Comparison of ENCODE assay signal across 8 cellular contexts in genomic region chr3:52153389-52154096, GRCh38. TPM values are rescaled to one million over a fixed set of nuclear protein-coding genes. Genes with fewer than 3 reads are reported as not detected.
DNase-seq lines count a peak whose midpoint lies in the region; ATAC-seq and TF ChIP-seq lines count a peak whose summit lies in the region.

No MANE protein-coding gene starts in this region.

- H2AFZ ChIP-seq in OCI-LY3 (ENCODE audit: low read depth, low read length) = peak overlapping the region; percentile 85; the same call in 1 of the 2 replicates

- H3K4me3 Mint-ChIP-seq in chondrocyte (ENCODE audit: unreplicated experiment) = peak overlapping the region; percentile 95

- no peaks in the 10 kb centered on the region for H3K36me3 Mint-ChIP-seq in chondrocyte (ENCODE audit: low read depth)

- H3K4me1 ChIP-seq in OCI-LY3 (ENCODE audit: low read length) = peaks cover 10% of the 10 kb centered on the region
- peaks cover 18% of the 10 kb centered on the region for H3K4me1 ChIP-seq in lower lobe of right lung
- peaks cover 0 to 6% of the 10 kb centered on the region in 2 donors for H3K4me1 ChIP-seq in uterus

- TF ChIP-seq POLR2A in uterus (IDR thresholded peaks at IDR 0.05) = no peak

- no peaks in the 10 kb centered on the region for H3K9me3 Mint-ChIP-seq in chondrocyte (ENCODE audit: low read depth)

- peak overlapping the region; percentile 82 for H3K4me2 ChIP-seq in OCI-LY3 (ENCODE audit: low read length)

- peak overlapping the region; percentile 70 for H3K27ac Mint-ChIP-seq in chondrocyte (ENCODE audit: unreplicated experiment)

- H4K20me1 ChIP-seq in OCI-LY3 (ENCODE audit: insufficient read depth, low read length) = no peaks in the 10 kb centered on the region

- H3K9me3 ChIP-seq in OCI-LY3 (ENCODE audit: insufficient read depth, low read length) (no peaks in the 10 kb centered on the region), lower lobe of right lung (no peaks in the 10 kb centered on the region), uterus (no peaks in the 10 kb centered on the region)

- DNase-seq in stimulated activated CD4-positive, alpha-beta T cell treated with anti-CD3 and anti-CD28 coated beads, Interleukin-15, amount 100 ng/mL, for 24 hours = peak; percentile 31
- no peak for DNase-seq in stimulated activated CD4-positive, alpha-beta T cell treated with anti-CD3 and anti-CD28 coated beads, Interleukin-4, amount 100 ng/mL, for 1 hour
- DNase-seq in chondrocyte (ENCODE audit: low spot score) (peak; percentile 86), lower lobe of right lung (peak; percentile 49), uterus (no peak), GM19240 (ENCODE audit: insufficient read length, low spot score) (no peak)

- no peaks in the 10 kb centered on the region for H3K27me3 Mint-ChIP-seq in chondrocyte (ENCODE audit: low read depth)

- intact Hi-C loops in lower lobe of right lung (cut with DNase I) (no loop called here), uterus (cut with DNase I; ENCODE audit: low total_unique reads) (no loop called here)

- peak overlapping the region; percentile 25 for H3K27ac ChIP-seq in OCI-LY3 (ENCODE audit: low read length)
- peak overlapping the region; percentile 88 for H3K27ac ChIP-seq in lower lobe of right lung
- H3K27ac ChIP-seq in uterus = peak overlapping the region in 1 of 2 donors; percentile 90

- peaks cover 20% of the 10 kb centered on the region for H3K79me2 ChIP-seq in OCI-LY3 (ENCODE audit: low read length)

- H3K4me3 ChIP-seq in OCI-LY3 (ENCODE audit: low read length) = peak overlapping the region; percentile 89
- peak overlapping the region; percentile 70 for H3K4me3 ChIP-seq in lower lobe of right lung
- peak overlapping the region; percentile 46 to 69 for H3K4me3 ChIP-seq in uterus

- peak overlapping the region; percentile 86 for H3K9ac ChIP-seq in OCI-LY3 (ENCODE audit: low read length)

- no peaks in the 10 kb centered on the region for H3K27me3 ChIP-seq in OCI-LY3 (ENCODE audit: low read depth, low read length)
- no peaks in the 10 kb centered on the region for H3K27me3 ChIP-seq in lower lobe of right lung (ENCODE audit: low read depth)
- H3K27me3 ChIP-seq in uterus = no peaks in the 10 kb centered on the region

- ATAC-seq in HG03378 (IDR thresholded peaks at IDR 0.05; ENCODE audit: unreplicated experiment) = peak; percentile 25
- ATAC-seq in lower lobe of right lung = peak; percentile 0 to 19

- TF ChIP-seq CTCF in OCI-LY3 (IDR thresholded peaks at IDR 0.05; ENCODE audit: low read depth, low read length) (no peak; the same call in 1 of the 2 replicates), chondrocyte (IDR thresholded peaks at IDR 0.05) (no peak), lower lobe of right lung (IDR thresholded peaks at IDR 0.05) (no peak), uterus (IDR thresholded peaks at IDR 0.05) (no peak)

- H3K4me1 Mint-ChIP-seq in chondrocyte (ENCODE audit: low read depth) = peaks cover 13% of the 10 kb centered on the region

- H3K36me3 ChIP-seq in OCI-LY3 (replicated peaks; ENCODE audit: low read depth, low read length) (peaks cover 12% of the 10 kb centered on the region), lower lobe of right lung (no peaks in the 10 kb centered on the region), uterus (no peaks in the 10 kb centered on the region)

RNA-seq across cellular contexts. Expression of gene POC1A, which starts 0.7 kb away (rescaled TPM):
- total RNA-seq in chondrocyte (5.3 to 5.7 TPM (median 5.5 TPM) in 3 replicates), lower lobe of right lung (2.7 TPM), uterus (1 to 10 TPM in 3 of 4 donors, not detected in 1; 1.1 to 4.8 (median 4.7) TPM)

RNA-seq across cellular contexts. Expression of gene ALAS1, which starts 44.4 kb away (rescaled TPM):
- total RNA-seq in chondrocyte (37.5 to 39.8 TPM (median 38.3 TPM) in 3 replicates), lower lobe of right lung (103 TPM), uterus (10 to 100 TPM in 3 of 4 donors, 1 to 10 TPM in 1; 4.9 to 56.2 (median 36.2) TPM)

Comparison
In these comparisons a context has a peak if more than half of its experiments do, and no peak if none do; other contexts are left out.
1. DNase-seq: peak in stimulated activated CD4-positive, alpha-beta T cell treated with anti-CD3 and anti-CD28 coated beads, Interleukin-15, amount 100 ng/mL, for 24 hours (single experiment), chondrocyte (single experiment) and lower lobe of right lung (single experiment); none in stimulated activated CD4-positive, alpha-beta T cell treated with anti-CD3 and anti-CD28 coated beads, Interleukin-4, amount 100 ng/mL, for 1 hour (single experiment), uterus (0 of 2) and GM19240 (single experiment).
2. Peak in every context shown above with its lines, with median percentiles within 50 percentile points of each other: H3K4me3 ChIP-seq.